ENCODE assay signal across 15 cellular contexts in the genomic region with DNA sequence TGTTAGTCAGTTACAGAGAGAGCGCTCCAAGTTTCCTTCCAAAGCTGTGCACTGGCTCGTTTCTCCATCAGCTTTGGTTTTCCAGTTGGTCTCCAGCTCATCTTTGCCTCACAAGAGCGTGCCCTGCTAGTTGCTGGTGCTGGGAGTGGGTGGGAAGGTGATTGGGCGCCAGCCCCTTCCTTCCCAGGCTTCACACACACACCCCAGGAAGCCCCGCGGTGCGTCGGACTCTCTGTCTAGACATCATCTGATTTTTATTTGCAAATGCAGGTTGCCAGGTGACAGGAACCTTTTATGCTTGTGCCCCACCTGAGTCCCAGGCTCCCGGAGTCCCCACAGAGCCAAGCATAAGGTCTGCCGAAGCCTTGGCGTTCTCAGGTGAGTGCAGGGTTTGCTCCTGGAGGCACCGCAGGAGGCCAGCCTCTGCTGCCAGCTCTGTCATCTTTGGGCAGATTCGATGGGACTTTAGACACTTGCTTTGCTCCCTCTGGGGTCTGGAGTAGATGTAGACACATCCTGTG. TPM values are rescaled to one million over a fixed set of nuclear protein-coding genes. Genes with fewer than 3 reads are reported as not detected.
DNase-seq lines count a peak whose midpoint lies in the region; ATAC-seq and TF ChIP-seq lines count a peak whose summit lies in the region.
"Had no signal": no experiment of that assay in that cellular context is flagged by ENCODE, and none has a peak within 500 bp of the region (broad histone marks: within the 10 kb centered on the region; RNA-seq: fewer than 3 reads in every experiment).

No MANE protein-coding gene starts in this region.

- no peaks in the 10 kb centered on the region for H3K27me3 ChIP-seq in MM.1S (replicated peaks; ENCODE audit: insufficient read depth, low read length)

- H3K9me3 Mint-ChIP-seq in stimulated activated naive CD8-positive, alpha-beta T cell treated with anti-CD3 and anti-CD28 coated beads, Interleukin-15, Interleukin-2, amounts not matched to agents 100 ng/mL and 50 ng/mL, for 24 hours: no peaks in the 10 kb centered on the region
- H3K9me3 Mint-ChIP-seq in activated naive CD4-positive, alpha-beta T cell treated with anti-CD3 and anti-CD28 coated beads, Interleukin-2, amount 50 U/mL, for 72 hours: peaks cover 0 to 4% of the 10 kb centered on the region in 2 donors

- H3K4me1 ChIP-seq in MM.1S (ENCODE audit: low read length): peaks cover 64% of the 10 kb centered on the region
- H3K4me1 ChIP-seq: HAP-1 had no signal

- H3K36me3 ChIP-seq in MM.1S (replicated peaks; ENCODE audit: insufficient read depth, low read length): peaks cover 51% of the 10 kb centered on the region
- H3K36me3 ChIP-seq: HAP-1, right atrium auricular region, thoracic aorta had no signal

- peaks cover 95% of the 10 kb centered on the region for H3K4me1 Mint-ChIP-seq in stimulated activated naive CD8-positive, alpha-beta T cell treated with anti-CD3 and anti-CD28 coated beads, Interleukin-15, Interleukin-2, amounts not matched to agents 100 ng/mL and 50 ng/mL, for 24 hours (ENCODE audit: low read depth)

- peak overlapping the region; percentile 78 for H3K27ac ChIP-seq in MM.1S (ENCODE audit: low read length)
- H3K27ac ChIP-seq: right atrium auricular region, RWPE1, thoracic aorta had no signal

- peaks cover 81% of the 10 kb centered on the region for H4K20me1 ChIP-seq in MM.1S (ENCODE audit: insufficient read depth, low read length)

- no peak for ATAC-seq in stimulated activated naive CD8-positive, alpha-beta T cell treated with anti-CD3 and anti-CD28 coated beads, Interleukin-15, Interleukin-2, amounts not matched to agents 100 U/mL and 50 U/mL, for 24 hours
- peak in 1 of 2 donors; percentile 1 for ATAC-seq in activated naive CD4-positive, alpha-beta T cell treated with anti-CD3 and anti-CD28 coated beads, Interleukin-2, amount 50 U/mL, for 72 hours
- no peak for ATAC-seq in esophagus mucosa

- no peaks in the 10 kb centered on the region for H3K9me2 ChIP-seq in MM.1S (replicated peaks; ENCODE audit: insufficient read depth, low read length)

- no peak for TF ChIP-seq CTCF in MM.1S (IDR thresholded peaks at IDR 0.05; ENCODE audit: low read length)

- no peak for DNase-seq in stimulated activated naive CD8-positive, alpha-beta T cell treated with anti-CD3 and anti-CD28 coated beads, Interleukin-15, Interleukin-2, amounts not matched to agents 100 U/mL and 50 U/mL, for 24 hours
- DNase-seq in MM.1S: no peak
- DNase-seq in activated naive CD4-positive, alpha-beta T cell treated with anti-CD3 and anti-CD28 coated beads, Interleukin-2, amount 50 U/mL, for 72 hours (ENCODE audit: low spot score in 2 of 2): no peak
- no peak for DNase-seq in SHP77 treated with DMSO at 0.1 percent for 48 hours (lab: John Stamatoyannopoulos, UW)
- no peak for DNase-seq in NCI-H524 (lab: John Stamatoyannopoulos, UW)
- DNase-seq: activated gamma-delta T cell treated with Interleukin-2 at 50 U/mL for 16 hours, C1 segment of cervical spinal cord, NCI-H2029, NCI-H526 treated with DMSO at 0.1 percent for 48 hours had no signal

- peaks cover 96% of the 10 kb centered on the region for H3K36me3 Mint-ChIP-seq in stimulated activated naive CD8-positive, alpha-beta T cell treated with anti-CD3 and anti-CD28 coated beads, Interleukin-15, Interleukin-2, amounts not matched to agents 100 ng/mL and 50 ng/mL, for 24 hours (ENCODE audit: low read depth)
- peaks cover 88 to 96% of the 10 kb centered on the region in 2 donors for H3K36me3 Mint-ChIP-seq in activated naive CD4-positive, alpha-beta T cell treated with anti-CD3 and anti-CD28 coated beads, Interleukin-2, amount 50 U/mL, for 72 hours

- no peaks in the 10 kb centered on the region for H3K27me3 Mint-ChIP-seq in stimulated activated naive CD8-positive, alpha-beta T cell treated with anti-CD3 and anti-CD28 coated beads, Interleukin-15, Interleukin-2, amounts not matched to agents 100 ng/mL and 50 ng/mL, for 24 hours

- H3K79me2 ChIP-seq in MM.1S (ENCODE audit: low read length): peaks cover 97% of the 10 kb centered on the region

- H3K4me3 Mint-ChIP-seq in stimulated activated naive CD8-positive, alpha-beta T cell treated with anti-CD3 and anti-CD28 coated beads, Interleukin-15, Interleukin-2, amounts not matched to agents 100 ng/mL and 50 ng/mL, for 24 hours: peak overlapping the region; percentile 72

- H2AFZ ChIP-seq in MM.1S (ENCODE audit: low read length): no peak overlapping the region

- H3K4me3 ChIP-seq in MM.1S (ENCODE audit: low read length): peak overlapping the region; percentile 41
- H3K4me3 ChIP-seq: HAP-1, right atrium auricular region, thoracic aorta had no signal

- no peaks in the 10 kb centered on the region for H3K9me3 ChIP-seq in MM.1S (replicated peaks; ENCODE audit: insufficient read depth, low read length)
- H3K9me3 ChIP-seq: HAP-1, right atrium auricular region, thoracic aorta had no signal

- peak overlapping the region; percentile 57; the same call in 1 of the 2 replicates for H3K9ac ChIP-seq in MM.1S (ENCODE audit: low read length)

- peak overlapping the region; percentile 72 for H3K4me2 ChIP-seq in MM.1S (ENCODE audit: low read depth, low read length)

- peak overlapping the region; percentile 71 for H3K27ac Mint-ChIP-seq in stimulated activated naive CD8-positive, alpha-beta T cell treated with anti-CD3 and anti-CD28 coated beads, Interleukin-15, Interleukin-2, amounts not matched to agents 100 ng/mL and 50 ng/mL, for 24 hours
- peak overlapping the region; percentile 51 to 98 for H3K27ac Mint-ChIP-seq in activated naive CD4-positive, alpha-beta T cell treated with anti-CD3 and anti-CD28 coated beads, Interleukin-2, amount 50 U/mL, for 72 hours

- peaks cover 94% of the 10 kb centered on the region for H3F3A ChIP-seq in MM.1S (ENCODE audit: insufficient read depth, low read length)

RNA-seq across cellular contexts. Expression of gene IRF4, which starts 7.1 kb away (rescaled TPM):
- 100 to 1,000 TPM; 334 to 809 TPM for total RNA-seq in activated naive CD4-positive, alpha-beta T cell treated with anti-CD3 and anti-CD28 coated beads, Interleukin-2, amount 50 U/mL, for 72 hours
- 1.1 TPM for total RNA-seq in esophagus mucosa

Comparison
In these comparisons a context has a peak if more than half of its experiments do, and no peak if none do; other contexts are left out.
1. RNA of gene IRF4, which starts 7.1 kb away (total RNA-seq): 334 to 809 TPM in activated naive CD4-positive, alpha-beta T cell treated with anti-CD3 and anti-CD28 coated beads, Interleukin-2, amount 50 U/mL, for 72 hours; 1.1 TPM in esophagus mucosa (single experiment); every median in the first group is over 100 times any median in the second.